ENCODE assay signal across 19 cellular contexts in the genomic region with DNA sequence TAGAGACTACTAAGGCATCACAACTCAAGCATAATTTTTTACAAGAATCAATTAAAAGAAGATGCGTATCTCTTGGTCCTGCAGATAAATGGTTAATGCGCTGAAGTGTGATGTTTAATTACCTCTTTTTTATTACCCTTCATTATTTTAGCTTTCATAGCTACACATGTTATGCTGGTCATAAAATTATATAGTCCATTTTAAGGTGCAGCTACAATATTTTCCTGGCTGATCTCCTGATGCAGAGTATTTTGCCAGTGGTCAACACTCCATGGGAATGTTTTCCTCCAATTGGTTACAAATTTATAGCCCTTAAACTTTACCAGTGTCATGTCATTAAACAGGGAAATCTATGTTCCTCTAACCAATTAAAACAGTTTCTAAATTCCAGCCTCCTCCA.
DNase-seq lines count a peak whose midpoint lies in the region; ATAC-seq, FAIRE-seq and TF ChIP-seq lines count a peak whose summit lies in the region.
"Had no signal": no experiment of that assay in that cellular context is flagged by ENCODE, and none has a peak within 500 bp of the region (broad histone marks: within the 10 kb centered on the region; RNA-seq: fewer than 3 reads in every experiment).

No MANE protein-coding gene starts in this region.

- TF ChIP-seq CTCF in mucosa of descending colon (IDR thresholded peaks at IDR 0.05) (no peak), transverse colon (IDR thresholded peaks at IDR 0.05) (no peak), gastrocnemius medialis (IDR thresholded peaks at IDR 0.05 in 4 of 5, conservative IDR thresholded peaks at IDR 0.05 in 1 of 5) (no peak)

- no peaks in the 10 kb centered on the region for H3K36me3 ChIP-seq in mucosa of descending colon (ENCODE audit: low read depth)
- H3K36me3 ChIP-seq in transverse colon = no peaks in the 10 kb centered on the region
- H3K36me3 ChIP-seq in gastrocnemius medialis = no peaks in the 10 kb centered on the region
- H3K36me3 ChIP-seq: BLaER1 treated with 17β-estradiol and CSF1 and Interleukin-3, amounts not matched to agents 10 nM and 100 nM had no signal

- no peaks in the 10 kb centered on the region for H3K9me3 ChIP-seq in mucosa of descending colon
- no peaks in the 10 kb centered on the region for H3K9me3 ChIP-seq in transverse colon
- H3K9me3 ChIP-seq in gastrocnemius medialis = no peaks in the 10 kb centered on the region
- H3K9me3 ChIP-seq: BLaER1 treated with 17β-estradiol and CSF1 and Interleukin-3, amounts not matched to agents 10 nM and 100 nM; Caco-2 had no signal

- in situ Hi-C loops in transverse colon (cut with MboI; ENCODE audit: low pct_ligation_motif_present in 1 of 4, low pct_unique_long_range_greater_than_20kb in 1 of 4, low sequenced_read_pairs in 3 of 4) (no loop called here), gastrocnemius medialis (cut with MboI; ENCODE audit: low sequenced_read_pairs in 4 of 4) (no loop called here)

- TF ChIP-seq POLR2A in transverse colon (IDR thresholded peaks at IDR 0.05) = no peak
- TF ChIP-seq POLR2A in gastrocnemius medialis (IDR thresholded peaks at IDR 0.05) = no peak

- peak in 1 of 3 donors; percentile 8 for DNase-seq in mucosa of descending colon
- DNase-seq in transverse colon = no peak
- DNase-seq in gastrocnemius medialis = no peak
- DNase-seq in Ammon's horn (ENCODE audit: low spot score) = no peak
- DNase-seq in RPMI8226 = no peak
- DNase-seq: 8988T; ACHN; Caco-2; Calu3; CD4-positive, alpha-beta T cell; CD8-positive, alpha-beta T cell; DMS79 treated with DMSO at 0.1 percent for 48 hours; GF-D8 had no signal

- H3K27me3 ChIP-seq in transverse colon (no peaks in the 10 kb centered on the region), gastrocnemius medialis (no peaks in the 10 kb centered on the region)
- H3K27me3 ChIP-seq: BLaER1 treated with 17β-estradiol and CSF1 and Interleukin-3, amounts not matched to agents 10 nM and 100 nM had no signal

- ATAC-seq in mucosa of descending colon (peak; percentile 57), gastrocnemius medialis (no peak)
- ATAC-seq: CD8-positive, alpha-beta T cell had no signal

- intact Hi-C loops in mucosa of descending colon (cut with DNase I, micrococcal nuclease) = no loop called here
- intact Hi-C loops in transverse colon (cut with DNase I; ENCODE audit: low total_unique reads) = no loop called here
- intact Hi-C loops in gastrocnemius medialis (cut with DNase I; ENCODE audit: low total_unique reads) = no loop called here

- 47 to 48% methylated on average over 2 of the region's 2 CpGs for WGBS in transverse colon (ENCODE audit: low coverage in 1 of 2), 2 donors

- peaks cover 20% of the 10 kb centered on the region for H3K4me1 ChIP-seq in mucosa of descending colon (ENCODE audit: low read depth)
- H3K4me1 ChIP-seq in transverse colon = peaks cover 0 to 41% (median 20%) of the 10 kb centered on the region in 4 donors
- H3K4me1 ChIP-seq in gastrocnemius medialis = no peaks in the 10 kb centered on the region
- H3K4me1 ChIP-seq: BLaER1 treated with 17β-estradiol and CSF1 and Interleukin-3, amounts not matched to agents 10 nM and 100 nM; Caco-2 had no signal

- peak; percentile 77 for FAIRE-seq in endometrium (lab: Jason Lieb, UNC)
- FAIRE-seq: D721Med, GM12891, GM19239 had no signal

- H3K27ac ChIP-seq in transverse colon (peak overlapping the region in 3 of 4 donors; percentile 51 to 65 (median 53)), gastrocnemius medialis (no peak overlapping the region)
- H3K27ac ChIP-seq: BLaER1 treated with 17β-estradiol and CSF1 and Interleukin-3, amounts not matched to agents 10 nM and 100 nM; C4-2B had no signal

- H3K4me3 ChIP-seq in mucosa of descending colon (no peak overlapping the region), transverse colon (no peak overlapping the region), gastrocnemius medialis (no peak overlapping the region)
- H3K4me3 ChIP-seq: BLaER1 treated with 17β-estradiol and CSF1 and Interleukin-3, amounts not matched to agents 10 nM and 100 nM had no signal

- no peak for TF ChIP-seq EP300 in transverse colon (IDR thresholded peaks at IDR 0.05; ENCODE audit: low read depth)

Comparison
In these comparisons a context has a peak if more than half of its experiments do, and no peak if none do; other contexts are left out.
1. H3K27ac ChIP-seq: peak in transverse colon (3 of 4); none in gastrocnemius medialis (0 of 4).